In the genomic region with DNA sequence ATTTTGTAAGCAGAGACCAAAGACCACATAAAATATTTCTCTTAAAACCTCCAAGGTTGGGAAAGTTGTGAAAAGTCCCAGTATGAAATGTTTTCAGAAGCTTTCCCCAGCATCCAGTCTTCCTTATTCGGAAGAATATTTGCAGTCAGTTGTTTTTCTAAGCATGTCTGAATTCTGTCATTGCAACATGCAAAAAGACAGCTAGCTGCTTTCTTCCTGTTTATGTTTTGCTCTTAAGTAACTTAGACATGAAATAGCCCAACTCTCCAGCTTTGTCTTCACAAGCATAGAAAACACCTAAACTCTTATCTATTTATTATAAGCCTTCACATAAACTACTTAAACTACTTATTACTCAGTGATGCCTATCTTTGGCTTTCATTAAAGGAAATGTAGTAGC, we compare ENCODE assay signal across 18 cellular contexts. TPM values are rescaled to one million over a fixed set of nuclear protein-coding genes. Genes with fewer than 3 reads are reported as not detected.
A peak's percentile ranks its signal among the peaks of the same experiment; 100 is the strongest.
DNase-seq lines count a peak whose midpoint lies in the region; ATAC-seq and TF ChIP-seq lines count a peak whose summit lies in the region.
"Had no signal": no experiment of that assay in that cellular context is flagged by ENCODE, and none has a peak within 500 bp of the region (broad histone marks: within the 10 kb centered on the region; RNA-seq: fewer than 3 reads in every experiment).

No MANE protein-coding gene starts in this region.

- no peak overlapping the region for H4K8ac ChIP-seq in IMR-90 (ENCODE audit: low read depth in 2 of 2, low read length in 2 of 2)

- no peak overlapping the region for H2BK120ac ChIP-seq in IMR-90 (ENCODE audit: low read depth, low read length)

- H3K79me1 ChIP-seq in IMR-90 (ENCODE audit: low read depth in 1 of 2, low read length in 2 of 2) = no peaks in the 10 kb centered on the region

- no peaks in the 10 kb centered on the region for H3K9me1 ChIP-seq in IMR-90 (ENCODE audit: insufficient read depth, low read length)

- TF ChIP-seq RAD21 in IMR-90 (IDR thresholded peaks at IDR 0.05; ENCODE audit: low read length) = no peak

- H3K27me3 ChIP-seq in IMR-90 (ENCODE audit: control insufficient read depth, insufficient read depth, low read length) (no peaks in the 10 kb centered on the region), foreskin keratinocyte (no peaks in the 10 kb centered on the region)
- H3K27me3 ChIP-seq: BLaER1 had no signal

- H3K9me3 ChIP-seq in IMR-90 (ENCODE audit: control insufficient read depth, insufficient read depth, low read length) = peaks cover 4% of the 10 kb centered on the region

- no peaks in the 10 kb centered on the region for H3K4me1 ChIP-seq in IMR-90 (ENCODE audit: control insufficient read depth, insufficient read depth, low read length)
- H3K4me1 ChIP-seq in foreskin keratinocyte = no peaks in the 10 kb centered on the region
- H3K4me1 ChIP-seq: BLaER1 had no signal

- POLR2A ChIA-PET in AG04449 (lab: Yijun Ruan, JAX) (no interaction called here), IMR-90 (lab: Charles Lee; ENCODE audit: unreplicated experiment) (no interaction called here)

- in situ Hi-C loops in IMR-90 (cut with MboI; ENCODE audit: low sequenced_read_pairs) (no loop called here), G401 (cut with HindIII; ENCODE audit: low sequenced_read_pairs) (no loop called here)

- DNase-seq in AG04449 (ENCODE audit: low read depth, low spot score) = peak; percentile 50
- DNase-seq in IMR-90 = peak; percentile 23
- DNase-seq in fibroblast of gingiva (ENCODE audit: low read depth) = peak; percentile 75
- peak; percentile 58 for DNase-seq in renal cortical epithelial cell (ENCODE audit: low read depth)
- DNase-seq in G401 (ENCODE audit: low spot score) = no peak
- DNase-seq in foreskin keratinocyte = no peak
- DNase-seq in hypothalamus (lab: John Stamatoyannopoulos, UW) = no peak
- DNase-seq: Calu3; CD4-positive, alpha-beta memory T cell; DMS53; GOT3; NCI-H1105; NCI-H2081; NCI-H446 treated with DMSO at 0.1 percent for 48 hours; NCI-H69; Right ventricle myocardium superior had no signal

- no peak overlapping the region for H2AK9ac ChIP-seq in IMR-90 (replicated peaks; ENCODE audit: low read depth, low read length, poor library complexity)

- no peak for TF ChIP-seq POLR2A in IMR-90 (IDR thresholded peaks at IDR 0.05; ENCODE audit: low read depth, low read length)

- no peak overlapping the region for H2BK15ac ChIP-seq in IMR-90 (ENCODE audit: low read depth, low read length)

- no peak overlapping the region for H3K56ac ChIP-seq in IMR-90 (ENCODE audit: extremely low read depth, insufficient read depth, low read length)

- no peak for TF ChIP-seq CTCF in AG04449 (IDR thresholded peaks at IDR 0.05; ENCODE audit: insufficient read depth, low read length, missing control alignments)
- TF ChIP-seq CTCF in IMR-90 (conservative IDR thresholded peaks at IDR 0.05; ENCODE audit: low read depth, low read length) = no peak
- no peak for TF ChIP-seq CTCF in foreskin keratinocyte (conservative IDR thresholded peaks at IDR 0.05)

- no peak overlapping the region for H4K91ac ChIP-seq in IMR-90 (ENCODE audit: insufficient read depth, low read depth, low read length)

- CTCF ChIA-PET in AG04449 (lab: Yijun Ruan, JAX) (interaction anchor here (0.7 to 1.9 kb wide), 3 partner anchors 11 to 22 kb away, joined by 3 to 8 read pairs (median 4); no protein-coding TSS in a partner anchor), IMR-90 (lab: Yijun Ruan, JAX) (interaction anchor here (0.9 to 1.1 kb wide), 2 partner anchors 17 to 99 kb away, joined by 3 to 6 read pairs; no protein-coding TSS in a partner anchor)

- H3K23ac ChIP-seq in IMR-90 (ENCODE audit: low read depth, low read length) = no peak overlapping the region

- H3K4me3 ChIP-seq in AG04449 (ENCODE audit: low read depth, low read length) (no peak overlapping the region), IMR-90 (ENCODE audit: insufficient read depth, low read depth, low read length) (no peak overlapping the region)
- H3K4me3 ChIP-seq: BLaER1 had no signal

- no peak overlapping the region for H3K14ac ChIP-seq in IMR-90 (replicated peaks; ENCODE audit: low read depth, low read length)

- dilution Hi-C loops in IMR-90 (cut with HindIII; ENCODE audit: low sequenced_read_pairs, unreplicated experiment) = no loop called here

- no peaks in the 10 kb centered on the region for H4K20me1 ChIP-seq in IMR-90 (ENCODE audit: insufficient read depth, low read length)
- H4K20me1 ChIP-seq: BLaER1 had no signal

- no peak overlapping the region for H3K4ac ChIP-seq in IMR-90 (ENCODE audit: low read depth, low read length)

- no TSS peak for BruUV-seq in IMR-90 (replicated peaks; lab: Mats Ljungman, UMichigan)

- H3K9ac ChIP-seq in IMR-90 (ENCODE audit: low read depth, low read length) = no peak overlapping the region
- H3K9ac ChIP-seq: BLaER1 had no signal

- no peak overlapping the region for H4K5ac ChIP-seq in IMR-90 (ENCODE audit: low read depth, low read length)

- no peak overlapping the region for H2AK5ac ChIP-seq in IMR-90 (ENCODE audit: low read depth, low read length)

- no peak overlapping the region for H2BK5ac ChIP-seq in IMR-90 (ENCODE audit: low read depth, low read length, poor library complexity, severe bottlenecking)

- no peaks in the 10 kb centered on the region for H3K36me3 ChIP-seq in IMR-90 (ENCODE audit: control insufficient read depth, insufficient read depth, low read length)
- H3K36me3 ChIP-seq: BLaER1 had no signal

- H2BK20ac ChIP-seq in IMR-90 (ENCODE audit: low read depth, low read length) = no peak overlapping the region

- no peak overlapping the region for H2AFZ ChIP-seq in IMR-90 (replicated peaks; ENCODE audit: low read length, poor library complexity)

- H3K27ac ChIP-seq in IMR-90 (ENCODE audit: insufficient read depth, low read length) (no peak overlapping the region), foreskin keratinocyte (no peak overlapping the region)
- H3K27ac ChIP-seq: BLaER1 had no signal

- intact Hi-C loops in IMR-90 (cut with micrococcal nuclease) = no loop called here

- ATAC-seq in IMR-90 (ENCODE audit: low read depth) = peak; percentile 49
- no peak for ATAC-seq in foreskin keratinocyte

- no peak overlapping the region for H3K4me2 ChIP-seq in IMR-90 (ENCODE audit: low read depth, low read length)
- H3K4me2 ChIP-seq: BLaER1 had no signal

- WGBS in IMR-90 (ENCODE audit: extremely low coverage in 2 of 2, insufficient read length in 1 of 2), 2 experiments = 67% methylated on average over 1 of the region's 1 CpG; no CpG with 5 or more reads in 1 of the 2 experiments

- no peak overlapping the region for H3K18ac ChIP-seq in IMR-90 (ENCODE audit: low read depth, low read length)

TF ChIP-seq in IMR-90, 13 proteins besides CTCF, POLR2A, EP300 and RAD21:
- TF ChIP-seq FOS (IDR thresholded peaks at IDR 0.05; ENCODE audit: low read depth, low read length) = no peak
- TF ChIP-seq, protein P1, sequence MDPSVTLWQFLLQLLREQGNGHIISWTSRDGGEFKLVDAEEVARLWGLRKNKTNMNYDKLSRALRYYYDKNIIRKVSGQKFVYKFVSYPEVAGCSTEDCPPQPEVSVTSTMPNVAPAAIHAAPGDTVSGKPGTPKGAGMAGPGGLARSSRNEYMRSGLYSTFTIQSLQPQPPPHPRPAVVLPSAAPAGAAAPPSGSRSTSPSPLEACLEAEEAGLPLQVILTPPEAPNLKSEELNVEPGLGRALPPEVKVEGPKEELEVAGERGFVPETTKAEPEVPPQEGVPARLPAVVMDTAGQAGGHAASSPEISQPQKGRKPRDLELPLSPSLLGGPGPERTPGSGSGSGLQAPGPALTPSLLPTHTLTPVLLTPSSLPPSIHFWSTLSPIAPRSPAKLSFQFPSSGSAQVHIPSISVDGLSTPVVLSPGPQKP (IDR thresholded peaks at IDR 0.05; ENCODE audit: borderline replicate concordance, low read depth, low read length) = no peak
- no peak for TF ChIP-seq SMC3 (IDR thresholded peaks at IDR 0.05; ENCODE audit: low read depth, low read length)
- TF ChIP-seq MAZ (IDR thresholded peaks at IDR 0.05; ENCODE audit: borderline replicate concordance, low read depth, low read length) = no peak
- TF ChIP-seq NFE2L2 (IDR thresholded peaks at IDR 0.05; ENCODE audit: low read depth, low read length) = no peak
- no peak for TF ChIP-seq MXI1 (IDR thresholded peaks at IDR 0.05; ENCODE audit: borderline replicate concordance, low read depth, low read length)
- TF ChIP-seq CEBPB (IDR thresholded peaks at IDR 0.05; ENCODE audit: low read depth, low read length) = no peak
- no peak for TF ChIP-seq BHLHE40 (IDR thresholded peaks at IDR 0.05; ENCODE audit: low read depth, low read length)
- TF ChIP-seq, protein P2, sequence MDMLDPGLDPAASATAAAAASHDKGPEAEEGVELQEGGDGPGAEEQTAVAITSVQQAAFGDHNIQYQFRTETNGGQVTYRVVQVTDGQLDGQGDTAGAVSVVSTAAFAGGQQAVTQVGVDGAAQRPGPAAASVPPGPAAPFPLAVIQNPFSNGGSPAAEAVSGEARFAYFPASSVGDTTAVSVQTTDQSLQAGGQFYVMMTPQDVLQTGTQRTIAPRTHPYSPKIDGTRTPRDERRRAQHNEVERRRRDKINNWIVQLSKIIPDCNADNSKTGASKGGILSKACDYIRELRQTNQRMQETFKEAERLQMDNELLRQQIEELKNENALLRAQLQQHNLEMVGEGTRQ (IDR thresholded peaks at IDR 0.05; ENCODE audit: low read depth, low read length) = no peak

RNA-seq across cellular contexts. Expression of a gene that starts 57.9 kb away (rescaled TPM):
- total RNA-seq in IMR-90 (2012; rRNA removed) (not detected in 2 replicates), renal cortical epithelial cell (not detected in 2 replicates), foreskin keratinocyte (not detected in 2 replicates)
- polyA plus RNA-seq in IMR-90 (2012; rRNA removed) (not detected in 2 replicates), foreskin keratinocyte (not detected in 2 replicates)
- not detected in 2 replicates for polyA plus RNA-seq in IMR-90 (2012; cell fraction: cytosol; rRNA removed)
- polyA plus RNA-seq in IMR-90 (2012; cell fraction: nucleus; rRNA removed; ENCODE audit: low replicate concordance) = not detected in 2 replicates
- total RNA-seq in G401 (2014; rRNA removed; shearing (Covaris generic)) = not detected in 2 replicates
- total RNA-seq: Calu3; CD4-positive, alpha-beta memory T cell; LHCN-M2; Right ventricle myocardium superior had no signal
- polyA plus RNA-seq: CD4-positive, alpha-beta memory T cell had no signal

Comparison
In these comparisons a context has a peak if more than half of its experiments do, and no peak if none do; other contexts are left out.
1. DNase-seq: peak in AG04449 (single experiment), IMR-90 (single experiment), fibroblast of gingiva (single experiment) and renal cortical epithelial cell (single experiment); none in G401 (single experiment), foreskin keratinocyte (0 of 2) and hypothalamus (0 of 51).